8 cellular contexts compared by ENCODE assay signal in genomic region chrX:17736856-17737706, GRCh38. TPM values are rescaled to one million over a fixed set of nuclear protein-coding genes. Genes with fewer than 3 reads are reported as not detected.
DNase-seq lines count a peak whose midpoint lies in the region; ATAC-seq and TF ChIP-seq lines count a peak whose summit lies in the region.

Gene SCML1 (plus strand): TSS chrX:17737493. CDS start chrX:17744187, 6,694 bp downstream.

- peak within 1 kb of the TSS; percentile 37 for H3K4me3 ChIP-seq in iPS-11a (ENCODE audit: low read depth, low read length)

- H3K27ac ChIP-seq in VCaP, result peak within 1 kb of the TSS; percentile 88

- TF ChIP-seq CTCF in VCaP (conservative IDR thresholded peaks at IDR 0.05), result no peak

- DNase-seq in GDM1 (lab: John Stamatoyannopoulos, UW) (peak; percentile 89), NCI-H2029 (lab: John Stamatoyannopoulos, UW) (peak; percentile 94), T47D (ENCODE audit: low read depth in 1 of 2, low spot score in 1 of 2) (peak; percentile 73 to 98), sciatic nerve (ENCODE audit: low spot score) (peak; percentile 98), NAMALWA (ENCODE audit: low spot score) (no peak)

- in situ Hi-C loops in T47D (cut with HindIII; ENCODE audit: low pct_unique_long_range_greater_than_20kb, low sequenced_read_pairs), result no loop called here

- peak; percentile 76 for ATAC-seq in HG02759 (IDR thresholded peaks at IDR 0.05; ENCODE audit: unreplicated experiment)
- ATAC-seq in sciatic nerve, result peak; percentile 97

- intact Hi-C loops in sciatic nerve (cut with DNase I), result no loop called here

RNA-seq across cellular contexts. Expression of gene SCML1, which starts in this region (rescaled TPM):
- 17.8 TPM for total RNA-seq in sciatic nerve
